In the genomic region with DNA sequence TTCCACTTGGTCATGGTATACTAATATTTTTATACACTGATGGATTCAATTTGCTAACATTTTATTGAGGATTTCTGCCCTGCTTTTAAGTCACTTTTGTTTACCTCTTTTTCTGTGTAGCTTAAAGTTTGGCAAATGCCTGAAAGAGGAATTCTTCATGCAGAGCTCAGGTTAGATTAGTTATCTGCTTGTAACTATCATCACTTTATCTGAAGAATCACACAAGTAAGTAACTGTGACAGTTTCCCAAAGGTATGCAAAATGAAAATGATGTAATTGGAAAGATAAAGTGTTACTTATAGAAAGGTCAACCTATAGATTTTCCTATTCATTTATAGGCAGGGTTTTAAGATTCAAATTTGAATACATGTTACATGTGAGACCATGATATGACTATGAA, we compare ENCODE assay signal across 25 cellular contexts.
DNase-seq lines count a peak whose midpoint lies in the region; ATAC-seq, FAIRE-seq and TF ChIP-seq lines count a peak whose summit lies in the region.
"Had no signal": no experiment of that assay in that cellular context is flagged by ENCODE, and none has a peak within 500 bp of the region (broad histone marks: within the 10 kb centered on the region; RNA-seq: fewer than 3 reads in every experiment).

No MANE protein-coding gene starts in this region.

- TF ChIP-seq CTCF in A549 (IDR thresholded peaks at IDR 0.05) (no peak), mesothelial cell of epicardium (IDR thresholded peaks at IDR 0.05; ENCODE audit: unreplicated experiment) (no peak)

- no peak overlapping the region for H4K8ac ChIP-seq in mesenchymal stem cell (ENCODE audit: low read length)

- DNase-seq in A549 (ENCODE audit: low read depth in 1 of 2, low spot score in 1 of 2) (no peak), mesenchymal stem cell (no peak), mesothelial cell of epicardium (ENCODE audit: low spot score in 2 of 2, unreplicated experiment in 2 of 2) (no peak), NCI-H2227 (lab: John Stamatoyannopoulos, UW; ENCODE audit: unreplicated experiment) (no peak)
- DNase-seq: ACHN; BE2C; C1 segment of cervical spinal cord; CD4-positive, alpha-beta memory T cell; CD4-positive, CD25-positive, alpha-beta regulatory T cell; CD8-positive, alpha-beta memory T cell; COR-L47; DMS 273 treated with DMSO at 0.1 percent for 48 hours; DMS153; DMS53; DMS79; DND-41; EL; GDM1 had no signal

- H3K4me3 ChIP-seq in A549 (no peak overlapping the region), mesenchymal stem cell (ENCODE audit: insufficient read depth in 1 of 2, low read depth in 1 of 2, low read length in 2 of 2) (no peak overlapping the region)
- H3K4me3 ChIP-seq: BLaER1, GM12878 had no signal

- TF ChIP-seq RAD21 in A549 (conservative IDR thresholded peaks at IDR 0.05 in 1 of 2, IDR thresholded peaks at IDR 0.05 in 1 of 2) = no peak

- ATAC-seq in A549 (no peak), GM21360 (IDR thresholded peaks at IDR 0.05; ENCODE audit: unreplicated experiment) (no peak)
- ATAC-seq: GM12878 had no signal

- no peak overlapping the region for H2BK12ac ChIP-seq in mesenchymal stem cell (ENCODE audit: low read length in 2 of 2)

- no peak overlapping the region for H2AFZ ChIP-seq in mesenchymal stem cell (ENCODE audit: low read depth, low read length)

- TF ChIP-seq POLR2A in A549 (IDR thresholded peaks at IDR 0.05; ENCODE audit: low read length) = no peak

- peak overlapping the region; percentile 25 for H2BK5ac ChIP-seq in mesenchymal stem cell (ENCODE audit: low read depth, low read length, poor library complexity, severe bottlenecking)

- TF ChIP-seq EP300 in A549 (IDR thresholded peaks at IDR 0.05) = no peak

- peaks cover 4% of the 10 kb centered on the region for H3K9me3 Mint-ChIP-seq in mesothelial cell of epicardium
- H3K9me3 Mint-ChIP-seq: CD4-positive, CD25-positive, alpha-beta regulatory T cell; CD8-positive, alpha-beta memory T cell had no signal

- no peaks in the 10 kb centered on the region for H3K27me3 ChIP-seq in mesenchymal stem cell (ENCODE audit: control insufficient read depth in 1 of 2, insufficient read depth in 1 of 2, low read length in 2 of 2)
- H3K27me3 ChIP-seq: BE2C, BLaER1 had no signal

- FAIRE-seq in A549 (lab: Jason Lieb, UNC) = peak; percentile 23
- FAIRE-seq: GM12878, GM12892, GM18507 had no signal

- no peak overlapping the region for H4K91ac ChIP-seq in mesenchymal stem cell (ENCODE audit: low read length)

- H3K9ac ChIP-seq in mesenchymal stem cell (ENCODE audit: low read length) = no peak overlapping the region
- H3K9ac ChIP-seq: BLaER1 had no signal

- no peaks in the 10 kb centered on the region for H3K79me1 ChIP-seq in mesenchymal stem cell (replicated peaks; ENCODE audit: low read length, poor library complexity, severe bottlenecking)

- no peak overlapping the region for H2BK120ac ChIP-seq in mesenchymal stem cell (ENCODE audit: low read depth, low read length)

- no peak overlapping the region for H3K23ac ChIP-seq in mesenchymal stem cell (ENCODE audit: low read length in 2 of 2)

- H3K4me2 ChIP-seq in A549 (no peak overlapping the region), mesenchymal stem cell (ENCODE audit: low read length, poor library complexity, severe bottlenecking) (no peak overlapping the region)
- H3K4me2 ChIP-seq: BLaER1 had no signal

- peak overlapping the region; percentile 30 for H3K27ac Mint-ChIP-seq in mesothelial cell of epicardium
- H3K27ac Mint-ChIP-seq: CD14-positive monocyte; CD4-positive, alpha-beta memory T cell; CD4-positive, CD25-positive, alpha-beta regulatory T cell; CD8-positive, alpha-beta memory T cell had no signal

- no peak overlapping the region for H3K27ac ChIP-seq in A549
- no peak overlapping the region for H3K27ac ChIP-seq in mesenchymal stem cell (ENCODE audit: low read length, poor library complexity, severe bottlenecking)
- H3K27ac ChIP-seq: 22Rv1, BLaER1 had no signal

- POLR2A ChIA-PET in A549 (lab: Yijun Ruan, JAX) = no interaction called here

- no peak overlapping the region for H3K18ac ChIP-seq in mesenchymal stem cell (ENCODE audit: low read depth in 1 of 2, low read length in 2 of 2)

- no peak overlapping the region for H3K4me3 Mint-ChIP-seq in mesothelial cell of epicardium
- H3K4me3 Mint-ChIP-seq: CD14-positive monocyte; CD4-positive, alpha-beta memory T cell; CD4-positive, CD25-positive, alpha-beta regulatory T cell; CD8-positive, alpha-beta memory T cell had no signal

- H3K9me3 ChIP-seq in A549 (no peaks in the 10 kb centered on the region), mesenchymal stem cell (ENCODE audit: control insufficient read depth, low read length) (no peaks in the 10 kb centered on the region)
- H3K9me3 ChIP-seq: BE2C, BLaER1 had no signal

- no peak overlapping the region for H2BK15ac ChIP-seq in mesenchymal stem cell (ENCODE audit: low read depth, poor library complexity, severe bottlenecking)

- H3K4me1 ChIP-seq in A549 (no peaks in the 10 kb centered on the region), mesenchymal stem cell (ENCODE audit: control insufficient read depth, insufficient read depth, low read depth, low read length) (no peaks in the 10 kb centered on the region)
- H3K4me1 ChIP-seq: BLaER1 had no signal

- no peak overlapping the region for H3K14ac ChIP-seq in mesenchymal stem cell (ENCODE audit: low read length in 2 of 2)

- peaks cover 36% of the 10 kb centered on the region for H3K4me1 Mint-ChIP-seq in mesothelial cell of epicardium
- H3K4me1 Mint-ChIP-seq: CD14-positive monocyte; CD4-positive, alpha-beta memory T cell; CD4-positive, CD25-positive, alpha-beta regulatory T cell; CD8-positive, alpha-beta memory T cell had no signal

- CTCF ChIA-PET in A549 (lab: Yijun Ruan, JAX) = no interaction called here

- H3K36me3 ChIP-seq in mesenchymal stem cell (ENCODE audit: control insufficient read depth in 1 of 2, insufficient read depth in 2 of 2, low read depth in 1 of 2, low read length in 2 of 2) = no peaks in the 10 kb centered on the region
- H3K36me3 ChIP-seq: BE2C, BLaER1 had no signal

- no peak overlapping the region for H2AK5ac ChIP-seq in mesenchymal stem cell (ENCODE audit: low read length, severe bottlenecking)

- H3K27me3 Mint-ChIP-seq in mesothelial cell of epicardium (ENCODE audit: low read depth) = no peaks in the 10 kb centered on the region

- no peak overlapping the region for H3K4ac ChIP-seq in mesenchymal stem cell (ENCODE audit: low read depth in 1 of 2, low read length in 2 of 2)

- H3K36me3 Mint-ChIP-seq in mesothelial cell of epicardium = no peaks in the 10 kb centered on the region
- H3K36me3 Mint-ChIP-seq: CD14-positive monocyte; CD4-positive, alpha-beta memory T cell; CD4-positive, CD25-positive, alpha-beta regulatory T cell; CD8-positive, alpha-beta memory T cell had no signal

TF ChIP-seq in A549, 52 proteins besides CTCF, POLR2A, EP300 and RAD21:
- TF ChIP-seq, protein P1, sequence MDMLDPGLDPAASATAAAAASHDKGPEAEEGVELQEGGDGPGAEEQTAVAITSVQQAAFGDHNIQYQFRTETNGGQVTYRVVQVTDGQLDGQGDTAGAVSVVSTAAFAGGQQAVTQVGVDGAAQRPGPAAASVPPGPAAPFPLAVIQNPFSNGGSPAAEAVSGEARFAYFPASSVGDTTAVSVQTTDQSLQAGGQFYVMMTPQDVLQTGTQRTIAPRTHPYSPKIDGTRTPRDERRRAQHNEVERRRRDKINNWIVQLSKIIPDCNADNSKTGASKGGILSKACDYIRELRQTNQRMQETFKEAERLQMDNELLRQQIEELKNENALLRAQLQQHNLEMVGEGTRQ (IDR thresholded peaks at IDR 0.05) = no peak
- TF ChIP-seq POLR2AphosphoS2 (conservative IDR thresholded peaks at IDR 0.05; ENCODE audit: low read length) (no peak), ZC3H11A (IDR thresholded peaks at IDR 0.05) (no peak), CHD4 (IDR thresholded peaks at IDR 0.05; ENCODE audit: borderline replicate concordance) (no peak), ZFP36 (IDR thresholded peaks at IDR 0.05; ENCODE audit: borderline replicate concordance, partially characterized antibody) (no peak), EHF (CRISPR knock-in tag; IDR thresholded peaks at IDR 0.05) (no peak), GATA3 (IDR thresholded peaks at IDR 0.05; ENCODE audit: borderline replicate concordance) (no peak), PBX3 (IDR thresholded peaks at IDR 0.05) (no peak), FOSL2 (IDR thresholded peaks at IDR 0.05) (no peak), FOSL2 (CRISPR knock-in tag; IDR thresholded peaks at IDR 0.05) (no peak)
- TF ChIP-seq, protein P2, sequence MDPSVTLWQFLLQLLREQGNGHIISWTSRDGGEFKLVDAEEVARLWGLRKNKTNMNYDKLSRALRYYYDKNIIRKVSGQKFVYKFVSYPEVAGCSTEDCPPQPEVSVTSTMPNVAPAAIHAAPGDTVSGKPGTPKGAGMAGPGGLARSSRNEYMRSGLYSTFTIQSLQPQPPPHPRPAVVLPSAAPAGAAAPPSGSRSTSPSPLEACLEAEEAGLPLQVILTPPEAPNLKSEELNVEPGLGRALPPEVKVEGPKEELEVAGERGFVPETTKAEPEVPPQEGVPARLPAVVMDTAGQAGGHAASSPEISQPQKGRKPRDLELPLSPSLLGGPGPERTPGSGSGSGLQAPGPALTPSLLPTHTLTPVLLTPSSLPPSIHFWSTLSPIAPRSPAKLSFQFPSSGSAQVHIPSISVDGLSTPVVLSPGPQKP (IDR thresholded peaks at IDR 0.05; ENCODE audit: low read depth, low read length) = no peak
